ENCODE assay signal across 10 cellular contexts in the genomic region with DNA sequence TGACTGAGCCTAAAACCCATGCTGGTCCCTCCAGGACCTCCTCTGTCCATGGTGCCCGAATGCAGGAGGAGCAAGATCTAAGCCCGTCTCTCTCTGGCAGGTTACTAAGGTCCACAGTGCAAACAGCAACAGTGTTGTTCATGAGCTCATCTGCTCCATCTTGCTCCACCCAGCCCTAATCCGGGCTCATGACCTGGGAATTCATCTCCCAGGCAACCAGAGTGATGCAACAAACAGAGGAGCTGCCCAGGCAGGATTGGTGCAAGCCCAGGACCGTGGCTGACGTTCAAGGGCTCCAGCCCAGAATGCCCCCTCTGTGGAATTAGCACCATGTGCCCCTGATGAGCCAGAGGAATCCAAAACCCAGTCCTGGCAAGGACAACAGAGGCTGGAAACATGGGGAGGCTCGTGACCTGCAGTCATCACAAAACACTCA. TPM values are rescaled to one million over a fixed set of nuclear protein-coding genes. Genes with fewer than 3 reads are reported as not detected.
DNase-seq lines count a peak whose midpoint lies in the region; ATAC-seq and TF ChIP-seq lines count a peak whose summit lies in the region.
"Had no signal": no experiment of that assay in that cellular context is flagged by ENCODE, and none has a peak within 500 bp of the region (broad histone marks: within the 10 kb centered on the region; RNA-seq: fewer than 3 reads in every experiment).

No MANE protein-coding gene starts in this region.

- H3K9me2 ChIP-seq in SK-N-SH, result no peaks in the 10 kb centered on the region

- H3K4me3 Mint-ChIP-seq in CD4-positive, alpha-beta memory T cell, result no peak overlapping the region
- H3K4me3 Mint-ChIP-seq: CD4-positive, CD25-positive, alpha-beta regulatory T cell; central memory CD8-positive, alpha-beta T cell had no signal

- POLR2A ChIA-PET in CD4-positive, alpha-beta memory T cell (lab: Charles Lee; ENCODE audit: partially characterized antibody), result no interaction called here
- POLR2A ChIA-PET in SK-N-SH (lab: Yijun Ruan, JAX), result no interaction called here

- H3K27ac Mint-ChIP-seq in CD4-positive, alpha-beta memory T cell, result no peak overlapping the region
- H3K27ac Mint-ChIP-seq: CD4-positive, CD25-positive, alpha-beta regulatory T cell had no signal

- intact Hi-C loops in CD4-positive, alpha-beta memory T cell (cut with micrococcal nuclease), result no loop called here

- no peak overlapping the region for H3K4me2 ChIP-seq in SK-N-SH

- H2AFZ ChIP-seq in SK-N-SH (ENCODE audit: low read depth), result no peak overlapping the region

- H3K4me3 ChIP-seq in AG10803 (ENCODE audit: low read length) (no peak overlapping the region), SK-N-SH (ENCODE audit: low read depth in 2 of 2, low read length in 1 of 2) (no peak overlapping the region)
- no peak overlapping the region for H3K4me3 ChIP-seq in CD4-positive, alpha-beta memory T cell (ENCODE audit: low read length in 2 of 2)

- no peaks in the 10 kb centered on the region for H3K4me1 ChIP-seq in CD4-positive, alpha-beta memory T cell (ENCODE audit: insufficient read depth, low read length)
- peaks cover 0 to 12% of the 10 kb centered on the region in 2 experiments; a peak in 1 of 4 replicates for H3K4me1 ChIP-seq in SK-N-SH (ENCODE audit: control insufficient read depth in 1 of 2, insufficient read depth in 2 of 2, low read depth in 1 of 2, low read length in 1 of 2)

- no peaks in the 10 kb centered on the region for H3K9me3 ChIP-seq in CD4-positive, alpha-beta memory T cell (ENCODE audit: control insufficient read depth in 1 of 2, low read length in 2 of 2)
- H3K9me3 ChIP-seq in SK-N-SH, result no peaks in the 10 kb centered on the region

- no peak overlapping the region for H3K27ac ChIP-seq in epithelial cell of prostate
- H3K27ac ChIP-seq in CD4-positive, alpha-beta memory T cell (ENCODE audit: low read depth, low read length), result no peak overlapping the region
- no peak overlapping the region for H3K27ac ChIP-seq in SK-N-SH (ENCODE audit: low read depth in 2 of 2, low read length in 1 of 2)

- TF ChIP-seq CTCF in AG10803 (conservative IDR thresholded peaks at IDR 0.05; ENCODE audit: low read length) (no peak), SK-N-SH (IDR thresholded peaks at IDR 0.05) (no peak)

- H3F3A ChIP-seq in SK-N-SH (replicated peaks; ENCODE audit: insufficient read depth), result no peaks in the 10 kb centered on the region

- H4K20me1 ChIP-seq in SK-N-SH (ENCODE audit: insufficient read depth), result no peaks in the 10 kb centered on the region

- no peak for TF ChIP-seq EP300 in SK-N-SH (IDR thresholded peaks at IDR 0.05; ENCODE audit: borderline replicate concordance in 1 of 2, low read depth in 1 of 2, low read length in 1 of 2)

- no peaks in the 10 kb centered on the region for H3K36me3 Mint-ChIP-seq in CD4-positive, alpha-beta memory T cell
- H3K36me3 Mint-ChIP-seq: CD4-positive, CD25-positive, alpha-beta regulatory T cell had no signal

- DNase-seq in AG10803 (ENCODE audit: low read depth) (peak; percentile 74), NCI-H2171 treated with DMSO at 0.1 percent for 48 hours (lab: John Stamatoyannopoulos, UW) (peak; percentile 39), epithelial cell of prostate (ENCODE audit: low read depth, low spot score) (peak; percentile 73), mucosa of gallbladder (ENCODE audit: low spot score) (peak; percentile 44), SK-N-SH (no peak)
- no peak for DNase-seq in CD4-positive, alpha-beta memory T cell
- DNase-seq: CD4-positive, CD25-positive, alpha-beta regulatory T cell had no signal

- H3K4me1 Mint-ChIP-seq in CD4-positive, alpha-beta memory T cell, result no peaks in the 10 kb centered on the region
- H3K4me1 Mint-ChIP-seq: CD4-positive, CD25-positive, alpha-beta regulatory T cell; central memory CD8-positive, alpha-beta T cell had no signal

- H3K79me2 ChIP-seq in SK-N-SH (ENCODE audit: insufficient read depth), result no peaks in the 10 kb centered on the region

- ATAC-seq in GM21619 (IDR thresholded peaks at IDR 0.05; ENCODE audit: unreplicated experiment) (no peak), GM19324 (IDR thresholded peaks at IDR 0.05; ENCODE audit: low FRiP score, unreplicated experiment) (no peak)

- no peaks in the 10 kb centered on the region for H3K27me3 ChIP-seq in CD4-positive, alpha-beta memory T cell (ENCODE audit: insufficient read depth, low read length)
- no peaks in the 10 kb centered on the region for H3K27me3 ChIP-seq in SK-N-SH (ENCODE audit: insufficient read depth)

- WGBS in SK-N-SH (ENCODE audit: low lambda C conversion rate), result 35% methylated on average over 6 of the region's 6 CpGs

- H3K9ac ChIP-seq in SK-N-SH, result no peak overlapping the region

- H3K36me3 ChIP-seq in CD4-positive, alpha-beta memory T cell (ENCODE audit: insufficient read depth, low read length), result no peaks in the 10 kb centered on the region
- H3K36me3 ChIP-seq in SK-N-SH (replicated peaks in 1 of 2; ENCODE audit: control insufficient read depth in 1 of 2, insufficient read depth in 2 of 2, low read length in 1 of 2), result no peaks in the 10 kb centered on the region

- H3K9me3 Mint-ChIP-seq in CD4-positive, alpha-beta memory T cell, result peaks cover 0 to 2% (median 0%) of the 10 kb centered on the region in 8 donors
- H3K9me3 Mint-ChIP-seq: CD4-positive, CD25-positive, alpha-beta regulatory T cell; central memory CD8-positive, alpha-beta T cell had no signal

- CTCF ChIA-PET in CD4-positive, alpha-beta memory T cell (lab: Charles Lee; ENCODE audit: partially characterized antibody), result no interaction called here
- CTCF ChIA-PET in SK-N-SH (lab: Yijun Ruan, JAX), result no interaction called here

- H3K27me3 Mint-ChIP-seq in CD4-positive, alpha-beta memory T cell, result peaks cover 0 to 4% of the 10 kb centered on the region in 2 donors
- H3K27me3 Mint-ChIP-seq: CD4-positive, CD25-positive, alpha-beta regulatory T cell; central memory CD8-positive, alpha-beta T cell had no signal

- no peak for TF ChIP-seq RAD21 in SK-N-SH (IDR thresholded peaks at IDR 0.05; ENCODE audit: low read length)

TF ChIP-seq in SK-N-SH, 30 proteins besides CTCF, POLR2A, EP300 and RAD21:
- TF ChIP-seq, protein P1, sequence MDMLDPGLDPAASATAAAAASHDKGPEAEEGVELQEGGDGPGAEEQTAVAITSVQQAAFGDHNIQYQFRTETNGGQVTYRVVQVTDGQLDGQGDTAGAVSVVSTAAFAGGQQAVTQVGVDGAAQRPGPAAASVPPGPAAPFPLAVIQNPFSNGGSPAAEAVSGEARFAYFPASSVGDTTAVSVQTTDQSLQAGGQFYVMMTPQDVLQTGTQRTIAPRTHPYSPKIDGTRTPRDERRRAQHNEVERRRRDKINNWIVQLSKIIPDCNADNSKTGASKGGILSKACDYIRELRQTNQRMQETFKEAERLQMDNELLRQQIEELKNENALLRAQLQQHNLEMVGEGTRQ (IDR thresholded peaks at IDR 0.05; ENCODE audit: borderline replicate concordance, low read depth, low read length), result no peak
- TF ChIP-seq TEAD4 (IDR thresholded peaks at IDR 0.05; ENCODE audit: borderline replicate concordance, insufficient read depth) (no peak), RXRA (IDR thresholded peaks at IDR 0.05; ENCODE audit: borderline replicate concordance, low read depth) (no peak), TCF12 (IDR thresholded peaks at IDR 0.05) (no peak), FOSL2 (IDR thresholded peaks at IDR 0.05; ENCODE audit: borderline replicate concordance, low read depth) (no peak), TAF1 (IDR thresholded peaks at IDR 0.05; ENCODE audit: borderline replicate concordance, low read depth, low read length) (no peak), NRF1 (IDR thresholded peaks at IDR 0.05; ENCODE audit: low read depth, low read length) (no peak), RFX5 (IDR thresholded peaks at IDR 0.05; ENCODE audit: low read length) (no peak), POLR2AphosphoS5 (IDR thresholded peaks at IDR 0.05; ENCODE audit: low read depth, low read length) (no peak), CHD2 (IDR thresholded peaks at IDR 0.05; ENCODE audit: low read length, partially characterized antibody) (no peak), EZH2phosphoT487 (IDR thresholded peaks at IDR 0.05; ENCODE audit: borderline replicate concordance, low read depth) (no peak), SMC3 (IDR thresholded peaks at IDR 0.05; ENCODE audit: low read depth, low read length) (no peak), MEF2A (IDR thresholded peaks at IDR 0.05; ENCODE audit: borderline replicate concordance, low read depth) (no peak)
- TF ChIP-seq, protein P2, sequence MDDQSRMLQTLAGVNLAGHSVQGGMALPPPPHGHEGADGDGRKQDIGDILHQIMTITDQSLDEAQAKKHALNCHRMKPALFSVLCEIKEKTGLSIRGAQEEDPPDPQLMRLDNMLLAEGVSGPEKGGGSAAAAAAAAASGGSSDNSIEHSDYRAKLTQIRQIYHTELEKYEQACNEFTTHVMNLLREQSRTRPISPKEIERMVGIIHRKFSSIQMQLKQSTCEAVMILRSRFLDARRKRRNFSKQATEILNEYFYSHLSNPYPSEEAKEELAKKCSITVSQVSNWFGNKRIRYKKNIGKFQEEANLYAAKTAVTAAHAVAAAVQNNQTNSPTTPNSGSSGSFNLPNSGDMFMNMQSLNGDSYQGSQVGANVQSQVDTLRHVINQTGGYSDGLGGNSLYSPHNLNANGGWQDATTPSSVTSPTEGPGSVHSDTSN (IDR thresholded peaks at IDR 0.05), result no peak

RNA-seq across cellular contexts. Expression of gene HSPB8, which starts 29.9 kb away (rescaled TPM):
- total RNA-seq in mucosa of gallbladder, result 58.1 TPM
- not detected for total RNA-seq in CD4-positive, alpha-beta memory T cell
- not detected for polyA plus RNA-seq in CD4-positive, alpha-beta memory T cell
- 1.2 and 1.6 TPM in 2 replicates for polyA plus RNA-seq in SK-N-SH (2012; rRNA removed)
- polyA plus RNA-seq in SK-N-SH (2012; cell fraction: cytosol; rRNA removed), result 0.84 and 1.2 TPM in 2 replicates
- 1.2 and 1.7 TPM in 2 replicates for polyA plus RNA-seq in SK-N-SH (2012; cell fraction: nucleus; rRNA removed)
- total RNA-seq: CD4-positive, CD25-positive, alpha-beta regulatory T cell had no signal
- polyA plus RNA-seq: CD4-positive, CD25-positive, alpha-beta regulatory T cell had no signal

Comparison
In these comparisons a context has a peak if more than half of its experiments do, and no peak if none do; other contexts are left out.
1. DNase-seq: peak in AG10803 (single experiment), NCI-H2171 treated with DMSO at 0.1 percent for 48 hours (single experiment), epithelial cell of prostate (single experiment) and mucosa of gallbladder (single experiment); none in CD4-positive, alpha-beta memory T cell (0 of 5) and SK-N-SH (single experiment).
2. RNA of gene HSPB8, which starts 29.9 kb away (total RNA-seq): 58.1 TPM in mucosa of gallbladder (single experiment); not detected in CD4-positive, alpha-beta memory T cell; every median in the first group is over 10 times any median in the second.